16 cellular contexts compared by ENCODE assay signal in genomic region chr2:226733189-226733858, GRCh38.
DNase-seq lines count a peak whose midpoint lies in the region; ATAC-seq, FAIRE-seq and TF ChIP-seq lines count a peak whose summit lies in the region.
"Had no signal": no experiment of that assay in that cellular context is flagged by ENCODE, and none has a peak within 500 bp of the region (broad histone marks: within the 10 kb centered on the region; RNA-seq: fewer than 3 reads in every experiment).

No MANE protein-coding gene starts in this region.

- H3K27ac Mint-ChIP-seq in activated T-cell treated with anti-CD3 and anti-CD28 coated beads, Interleukin-2, amount 50 U/mL, for 72 hours, result peak overlapping the region; percentile 63
- H3K27ac Mint-ChIP-seq: memory B cell had no signal

- H3K9me3 Mint-ChIP-seq in activated T-cell treated with anti-CD3 and anti-CD28 coated beads, Interleukin-2, amount 50 U/mL, for 72 hours, result peaks cover 0 to 3% of the 10 kb centered on the region in 2 donors
- peaks cover 5% of the 10 kb centered on the region for H3K9me3 Mint-ChIP-seq in activated T-cell treated with anti-CD3 and anti-CD28 coated beads, Interleukin-2, amount 50 U/mL, for 4 hours
- H3K9me3 Mint-ChIP-seq: memory B cell had no signal

- H3K4me1 Mint-ChIP-seq in activated T-cell treated with anti-CD3 and anti-CD28 coated beads, Interleukin-2, amount 50 U/mL, for 72 hours (ENCODE audit: low read depth), result peaks cover 11% of the 10 kb centered on the region
- peaks cover 7% of the 10 kb centered on the region for H3K4me1 Mint-ChIP-seq in activated T-cell treated with anti-CD3 and anti-CD28 coated beads, Interleukin-2, amount 50 U/mL, for 4 hours (ENCODE audit: low read depth)
- H3K4me1 Mint-ChIP-seq: memory B cell had no signal

- ATAC-seq in activated T-cell treated with anti-CD3 and anti-CD28 coated beads, Interleukin-2, amount 50 U/mL, for 72 hours (replicated peaks in 1 of 2), result peak; percentile 20 to 50
- ATAC-seq in activated T-cell treated with anti-CD3 and anti-CD28 coated beads, Interleukin-2, amount 50 U/mL, for 4 hours, result no peak
- peak; percentile 32 to 55 for ATAC-seq in left cardiac atrium
- ATAC-seq in sciatic nerve, result peak; percentile 86

- no peak for FAIRE-seq in GM12891 (lab: Jason Lieb, UNC)

- intact Hi-C loops in left cardiac atrium (cut with DNase I) (no loop called here), sciatic nerve (cut with DNase I) (no loop called here)

- TF ChIP-seq POLR2A in GM12891 (IDR thresholded peaks at IDR 0.05; ENCODE audit: low read depth, low read length), result no peak

- H3K27me3 Mint-ChIP-seq in activated T-cell treated with anti-CD3 and anti-CD28 coated beads, Interleukin-2, amount 50 U/mL, for 72 hours (ENCODE audit: low read depth), result no peaks in the 10 kb centered on the region
- no peaks in the 10 kb centered on the region for H3K27me3 Mint-ChIP-seq in activated T-cell treated with anti-CD3 and anti-CD28 coated beads, Interleukin-2, amount 50 U/mL, for 4 hours (ENCODE audit: low read depth)
- H3K27me3 Mint-ChIP-seq: memory B cell had no signal

- H3K36me3 Mint-ChIP-seq in activated T-cell treated with anti-CD3 and anti-CD28 coated beads, Interleukin-2, amount 50 U/mL, for 72 hours (ENCODE audit: insufficient read depth in 2 of 2), result no peaks in the 10 kb centered on the region
- peaks cover 3% of the 10 kb centered on the region for H3K36me3 Mint-ChIP-seq in activated T-cell treated with anti-CD3 and anti-CD28 coated beads, Interleukin-2, amount 50 U/mL, for 4 hours (ENCODE audit: insufficient read depth)
- H3K36me3 Mint-ChIP-seq: memory B cell had no signal

- no peak for DNase-seq in activated T-cell treated with anti-CD3 and anti-CD28 coated beads, Interleukin-2, amount 50 U/mL, for 72 hours
- DNase-seq in activated T-cell treated with anti-CD3 and anti-CD28 coated beads, Interleukin-2, amount 50 U/mL, for 4 hours, result no peak
- DNase-seq in LoVo (ENCODE audit: low spot score) (peak; percentile 40), left cardiac atrium (no peak), sciatic nerve (ENCODE audit: low spot score) (no peak), NCI-H2081 treated with DMSO at 0.1 percent for 48 hours (lab: John Stamatoyannopoulos, UW) (no peak), GM12891 (ENCODE audit: insufficient read length, low spot score) (no peak), DMS 273 treated with DMSO at 0.1 percent for 48 hours (lab: John Stamatoyannopoulos, UW) (no peak)
- DNase-seq: activated CD4-positive, alpha-beta T cell treated with anti-CD3 and anti-CD28 coated beads for 1 hour; activated effector memory CD4-positive, alpha-beta T cell treated with Interleukin-2 at 50 U/mL for 16 hours; brain microvascular endothelial cell; effector memory CD4-positive, alpha-beta T cell; NCI-H2171; stimulated activated CD4-positive, alpha-beta T cell treated with anti-CD3 and anti-CD28 coated beads, Interleukin-2, amount 100 ng/mL, for 24 hours; uterus had no signal

- peak overlapping the region in 1 of 2 donors; percentile 53 for H3K4me3 Mint-ChIP-seq in activated T-cell treated with anti-CD3 and anti-CD28 coated beads, Interleukin-2, amount 50 U/mL, for 72 hours
- no peak overlapping the region for H3K4me3 Mint-ChIP-seq in activated T-cell treated with anti-CD3 and anti-CD28 coated beads, Interleukin-2, amount 50 U/mL, for 4 hours
- H3K4me3 Mint-ChIP-seq: memory B cell had no signal

TF ChIP-seq in GM12891, 5 proteins besides CTCF, POLR2A, EP300 and RAD21:
- TF ChIP-seq SPI1 (IDR thresholded peaks at IDR 0.05; ENCODE audit: low read depth, low read length) (no peak), POU2F2 (IDR thresholded peaks at IDR 0.05; ENCODE audit: low read depth, low read length) (no peak), POLR2AphosphoS5 (IDR thresholded peaks at IDR 0.05; ENCODE audit: low read depth, low read length) (no peak), PAX5 (IDR thresholded peaks at IDR 0.05; ENCODE audit: insufficient read depth, low read length, severe bottlenecking) (no peak), TAF1 (IDR thresholded peaks at IDR 0.05; ENCODE audit: low read depth, low read length) (no peak)

Comparison
In these comparisons a context has a peak if more than half of its experiments do, and no peak if none do; other contexts are left out.
1. ATAC-seq: peak in activated T-cell treated with anti-CD3 and anti-CD28 coated beads, Interleukin-2, amount 50 U/mL, for 72 hours (2 of 2), left cardiac atrium (2 of 2) and sciatic nerve (single experiment); none in activated T-cell treated with anti-CD3 and anti-CD28 coated beads, Interleukin-2, amount 50 U/mL, for 4 hours (0 of 2).